Comparison of ENCODE assay signal across 7 cellular contexts in genomic region chr3:51968175-51968681, GRCh38. TPM values are rescaled to one million over a fixed set of nuclear protein-coding genes. Genes with fewer than 3 reads are reported as not detected.
A peak's percentile ranks its signal among the peaks of the same experiment; 100 is the strongest.
DNase-seq lines count a peak whose midpoint lies in the region; ATAC-seq and TF ChIP-seq lines count a peak whose summit lies in the region.

No MANE protein-coding gene starts in this region.

- H2BK120ac ChIP-seq in H9 (ENCODE audit: low read depth, low read length, poor library complexity, severe bottlenecking) = peak overlapping the region; percentile 74

- no peak overlapping the region for H3K56ac ChIP-seq in H9 (ENCODE audit: insufficient read length, low read depth, low read length)

- peak overlapping the region; percentile 29 for H3K4me2 ChIP-seq in H9 (ENCODE audit: insufficient read depth, insufficient read length, low read length)

- no peak overlapping the region for H2AK5ac ChIP-seq in H9 (ENCODE audit: insufficient read length, low read length)

- peak overlapping the region; percentile 71 for H3K9ac ChIP-seq in H9 (ENCODE audit: extremely low read depth, insufficient read length, low read length)

- H3K27ac ChIP-seq in H9 (ENCODE audit: insufficient read length, low read depth, low read length) = no peak overlapping the region
- peak overlapping the region; percentile 89 for H3K27ac ChIP-seq in SJCRH30
- peak overlapping the region; percentile 77 to 95 (median 91) for H3K27ac ChIP-seq in esophagus squamous epithelium

- no peak for ATAC-seq in HG03045 (IDR thresholded peaks at IDR 0.05; ENCODE audit: unreplicated experiment)

- H3K36me3 ChIP-seq in SJCRH30 (peaks cover 4% of the 10 kb centered on the region; the same call in 1 of the 2 replicates), esophagus squamous epithelium (no peaks in the 10 kb centered on the region)

- H3K9me3 ChIP-seq in H9 (ENCODE audit: control insufficient read depth, low read depth, low read length) = no peaks in the 10 kb centered on the region
- H3K9me3 ChIP-seq in SJCRH30 (replicated peaks) = no peaks in the 10 kb centered on the region
- no peaks in the 10 kb centered on the region for H3K9me3 ChIP-seq in esophagus squamous epithelium

- H3K4me3 Mint-ChIP-seq in H9 (peak overlapping the region; percentile 80 to 89), osteocyte (ENCODE audit: unreplicated experiment) (peak overlapping the region; percentile 86)

- H3K9me3 Mint-ChIP-seq in H9 = no peaks in the 10 kb centered on the region
- H3K9me3 Mint-ChIP-seq in osteocyte (ENCODE audit: unreplicated experiment) = no peaks in the 10 kb centered on the region

- H3K27me3 ChIP-seq in H9 (ENCODE audit: insufficient read depth, low read length) (no peaks in the 10 kb centered on the region), SJCRH30 (no peaks in the 10 kb centered on the region), esophagus squamous epithelium (no peaks in the 10 kb centered on the region)

- H2BK15ac ChIP-seq in H9 (ENCODE audit: low read depth, low read length) = no peak overlapping the region

- intact Hi-C loops in esophagus squamous epithelium (cut with DNase I) = no loop called here

- no peak overlapping the region for H2BK20ac ChIP-seq in H9 (ENCODE audit: low read depth, low read length, poor library complexity, severe bottlenecking)

- H3K27me3 Mint-ChIP-seq in H9 (ENCODE audit: low read depth) (peaks cover 29% of the 10 kb centered on the region), osteocyte (ENCODE audit: unreplicated experiment) (no peaks in the 10 kb centered on the region)

- WGBS in H9 (ENCODE audit: extremely low coverage, insufficient read length, low lambda C conversion rate) = no CpG with 5 or more reads among the region's 11 CpGs
- 0 to 33% methylated on average over 2 of the region's 11 CpGs for WGBS in esophagus squamous epithelium, 2 donors

- H3K4me3 ChIP-seq in SJCRH30 = peak overlapping the region; percentile 90
- peak overlapping the region; percentile 60 to 86 (median 78) for H3K4me3 ChIP-seq in esophagus squamous epithelium

- H2AFZ ChIP-seq in H9 (ENCODE audit: low read length) = no peak overlapping the region

- no peak overlapping the region for H4K5ac ChIP-seq in H9 (ENCODE audit: insufficient read length, low read depth, low read length)

- no peaks in the 10 kb centered on the region for H3K79me2 ChIP-seq in H9 (ENCODE audit: insufficient read depth, low read length)

- peak overlapping the region; percentile 71 for H3K18ac ChIP-seq in H9 (ENCODE audit: insufficient read length, low read depth, low read length)

- no peak overlapping the region for H2BK5ac ChIP-seq in H9 (ENCODE audit: insufficient read length, low read length)

- H3K4ac ChIP-seq in H9 (ENCODE audit: low read depth, low read length) = peak overlapping the region; percentile 73; the same call in 1 of the 2 replicates

- H2BK12ac ChIP-seq in H9 (ENCODE audit: insufficient read length, low read depth, low read length) = no peak overlapping the region

- TF ChIP-seq CTCF in H9 (conservative IDR thresholded peaks at IDR 0.05) (no peak), esophagus squamous epithelium (IDR thresholded peaks at IDR 0.05) (no peak), osteocyte (IDR thresholded peaks at IDR 0.05) (no peak)

- H3K79me1 ChIP-seq in H9 (ENCODE audit: insufficient read depth, low read depth, low read length, poor library complexity, severe bottlenecking) = no peaks in the 10 kb centered on the region

- H3K23me2 ChIP-seq in H9 (ENCODE audit: insufficient read length, low read depth, low read length, poor library complexity, severe bottlenecking) = peaks cover 11% of the 10 kb centered on the region

- DNase-seq in H9 (peak; percentile 74), SJCRH30 (peak; percentile 49 to 62), esophagus squamous epithelium (lab: John Stamatoyannopoulos, UW) (no peak), osteocyte (ENCODE audit: extremely low spot score, unreplicated experiment) (no peak), DMS79 treated with DMSO at 0.1 percent for 48 hours (lab: John Stamatoyannopoulos, UW) (no peak), HPDE6-E6E7 (ENCODE audit: extremely low spot score) (no peak)

- H3K4me1 ChIP-seq in H9 (ENCODE audit: insufficient read depth, low read length) (peaks cover 11% of the 10 kb centered on the region; the same call in 1 of the 2 replicates), SJCRH30 (peaks cover 41% of the 10 kb centered on the region), esophagus squamous epithelium (peaks cover 22 to 89% (median 32%) of the 10 kb centered on the region in 3 donors)

- TF ChIP-seq POLR2A in esophagus squamous epithelium (IDR thresholded peaks at IDR 0.05) = no peak

- no peak overlapping the region for H3K23ac ChIP-seq in H9 (ENCODE audit: insufficient read length, low read depth, low read length)

- H4K20me1 ChIP-seq in H9 (ENCODE audit: control insufficient read depth, insufficient read depth, insufficient read length) = no peaks in the 10 kb centered on the region

- H3K36me3 Mint-ChIP-seq in H9 (ENCODE audit: insufficient read depth in 1 of 3, low read depth in 3 of 3) (peaks cover 0 to 5% (median 2%) of the 10 kb centered on the region in 3 experiments; a peak in 4 of 7 replicates), osteocyte (ENCODE audit: unreplicated experiment) (no peaks in the 10 kb centered on the region)

- peak overlapping the region; percentile 59; the same call in 1 of the 2 replicates for H3K14ac ChIP-seq in H9 (ENCODE audit: insufficient read depth, low read length)

- peaks cover 41 to 63% of the 10 kb centered on the region in 2 experiments for H3K4me1 Mint-ChIP-seq in H9
- H3K4me1 Mint-ChIP-seq in osteocyte (ENCODE audit: unreplicated experiment) = peaks cover 30% of the 10 kb centered on the region

- no peak overlapping the region for H4K8ac ChIP-seq in H9 (replicated peaks; ENCODE audit: insufficient read length, low read depth, low read length)

- H3K27ac Mint-ChIP-seq in H9 (peak overlapping the region; percentile 70 to 98 (median 94); a peak in 6 of 7 replicates), osteocyte (ENCODE audit: unreplicated experiment) (no peak overlapping the region)

- H3T11ph ChIP-seq in H9 (ENCODE audit: low read length) = no peak overlapping the region

- no peak overlapping the region for H4K91ac ChIP-seq in H9 (ENCODE audit: insufficient read length, low read depth, low read length)

RNA-seq across cellular contexts. Expression of gene PCBP4, which starts 1.0 kb away (rescaled TPM):
- total RNA-seq in H9 (2021) (20.9 and 24.6 TPM in 2 replicates), esophagus squamous epithelium (10 to 100 TPM; 13.0 to 47.3 (median 19.5) TPM), osteocyte (47.5 and 50.8 TPM in 2 replicates)
- total RNA-seq in SJCRH30 (2014; rRNA removed; shearing (Covaris generic)) = 178 and 186 TPM in 2 replicates

RNA-seq across cellular contexts. Expression of gene ABHD14B, which starts 5.6 kb away (rescaled TPM):
- 7.4 and 8.4 TPM in 2 replicates for total RNA-seq in H9 (2021)
- 11.2 and 13.0 TPM in 2 replicates for total RNA-seq in SJCRH30 (2014; rRNA removed; shearing (Covaris generic))
- total RNA-seq in esophagus squamous epithelium = 10 to 100 TPM; 29.6 to 54.4 (median 33.4) TPM
- total RNA-seq in osteocyte = 42.7 and 45.2 TPM in 2 replicates

RNA-seq across cellular contexts. Expression of gene ABHD14A, which starts 6.6 kb away (rescaled TPM):
- 3.0 and 3.1 TPM in 2 replicates for total RNA-seq in H9 (2021)
- 9.6 and 10.8 TPM in 2 replicates for total RNA-seq in SJCRH30 (2014; rRNA removed; shearing (Covaris generic))
- total RNA-seq in esophagus squamous epithelium = 10 to 100 TPM in 2 of 4 donors, 1 to 10 TPM in 2; 4.3 to 14.2 (median 9.4) TPM
- total RNA-seq in osteocyte = 12.2 and 14.6 TPM in 2 replicates

RNA-seq across cellular contexts. Expression of gene GPR62, which starts 13.0 kb away (rescaled TPM):
- total RNA-seq in H9 (2021) (0.13 and 0.33 TPM in 2 replicates), esophagus squamous epithelium (under 1 TPM in 2 of 4 donors, not detected in 2; 0.09 to 0.38 TPM), osteocyte (not detected in 2 replicates)
- not detected in 2 replicates for total RNA-seq in SJCRH30 (2014; rRNA removed; shearing (Covaris generic))

RNA-seq across cellular contexts. Expression of gene ACY1, which starts 15.1 kb away (rescaled TPM):
- total RNA-seq in H9 (2021) (62.6 and 63.6 TPM in 2 replicates), esophagus squamous epithelium (10 to 100 TPM; 20.2 to 42.7 (median 33.6) TPM), osteocyte (31.0 and 40.1 TPM in 2 replicates)
- 24.5 and 26.2 TPM in 2 replicates for total RNA-seq in SJCRH30 (2014; rRNA removed; shearing (Covaris generic))

Comparison
In these comparisons a context has a peak if more than half of its experiments do, and no peak if none do; other contexts are left out.
1. DNase-seq: peak in H9 (single experiment) and SJCRH30 (2 of 2); none in esophagus squamous epithelium (single experiment), osteocyte (single experiment), DMS79 treated with DMSO at 0.1 percent for 48 hours (single experiment) and HPDE6-E6E7 (single experiment).